In the genomic region with DNA sequence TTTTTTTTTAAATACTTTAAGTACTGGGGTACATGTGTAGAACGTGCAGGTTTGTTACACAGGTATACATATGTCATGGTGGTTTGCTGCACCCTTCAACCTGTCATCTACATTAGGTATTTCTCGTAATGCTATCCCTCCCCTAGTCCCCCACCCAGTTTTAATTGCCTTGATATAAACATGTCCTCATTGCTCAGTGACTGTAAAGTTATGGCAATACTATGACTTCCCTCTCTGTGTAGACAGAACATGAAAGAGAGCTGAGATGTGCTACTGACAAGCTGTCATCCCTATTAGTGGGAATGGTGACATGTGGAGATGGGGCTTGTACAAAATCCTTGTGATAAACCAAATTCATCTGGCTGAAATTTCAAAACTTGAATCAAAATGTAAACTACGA, we compare ENCODE assay signal across 32 cellular contexts.
"Had no signal": no experiment of that assay in that cellular context is flagged by ENCODE, and none has a peak within 500 bp of the region (broad histone marks: within the 10 kb centered on the region; RNA-seq: fewer than 3 reads in every experiment).

No MANE protein-coding gene starts in this region.

- H3K36me3 ChIP-seq: adrenal gland, cardiac muscle cell had no signal

- H3K27me3 ChIP-seq: adrenal gland, cardiac muscle cell had no signal

- H3K4me3 ChIP-seq: adrenal gland, cardiac muscle cell had no signal

- ATAC-seq: activated CD8-positive, alpha-beta T cell treated with anti-CD3 and anti-CD28 coated beads for 36 hours; activated naive CD4-positive, alpha-beta T cell treated with anti-CD3 and anti-CD28 coated beads, Interleukin-2, amount 50 U/mL, for 72 hours; activated T-cell treated with anti-CD3 and anti-CD28 coated beads, Interleukin-2, amount 50 U/mL, for 4 hours; activated T-cell treated with anti-CD3 and anti-CD28 coated beads, Interleukin-2, amount 50 U/mL, for 72 hours; activated T-helper 17 cell treated with anti-CD3 and anti-CD28 coated beads, Interleukin-2, amount 50 U/mL, for 72 hours; T-helper 17 cell had no signal

- DNase-seq: activated B cell treated with CpG ODN at 0.5 μM for 24 hours; activated CD4-positive, alpha-beta memory T cell treated with anti-CD3 and anti-CD28 coated beads for 36 hours; activated CD4-positive, alpha-beta T cell treated with anti-CD3 and anti-CD28 coated beads for 4 hours; activated CD4-positive, alpha-beta T cell treated with anti-CD3 and anti-CD28 coated beads, Interleukin-2, amount 10 ng/mL, durations not matched to agents 24 days and 14 days; activated CD4-positive, alpha-beta T cell treated with anti-CD3 and anti-CD28 coated beads, Interleukin-2, amount 50 U/mL, for 1 hour; activated CD4-positive, alpha-beta T cell treated with anti-CD3 and anti-CD28 coated beads, Interleukin-2, amount 50 U/mL, for 4 hours; activated CD4-positive, CD25-positive, alpha-beta regulatory T cell treated with anti-CD3 and anti-CD28 coated beads, Interleukin-2, amount 50 U/mL, for 72 hours; activated CD8-positive, alpha-beta memory T cell treated with anti-CD3 and anti-CD28 coated beads, Interleukin-2, amount 50 U/mL, for 4 hours; activated CD8-positive, alpha-beta T cell treated with anti-CD3 and anti-CD28 coated beads for 36 hours; activated effector memory CD4-positive, alpha-beta T cell treated with anti-CD3 and anti-CD28 coated beads, Interleukin-2, amount 50 U/mL, for 16 hours; activated gamma-delta T cell treated with Interleukin-2 at 50 U/mL for 16 hours; activated naive CD4-positive, alpha-beta T cell; activated naive CD4-positive, alpha-beta T cell treated with anti-CD3 and anti-CD28 coated beads for 36 hours; activated naive CD4-positive, alpha-beta T cell treated with anti-CD3 and anti-CD28 coated beads, Interleukin-2, amount 50 U/mL, for 16 hours; activated naive CD8-positive, alpha-beta T cell treated with anti-CD3 and anti-CD28 coated beads for 36 hours; activated T-cell treated with anti-CD3 and anti-CD28 coated beads for 4 hours; activated T-cell treated with anti-CD3 and anti-CD28 coated beads, Interleukin-2, amount 50 U/mL, for 1 hour; activated T-cell treated with anti-CD3 and anti-CD28 coated beads, Interleukin-2, amount 50 U/mL, for 4 hours; activated T-cell treated with anti-CD3 and anti-CD28 coated beads, Interleukin-2, amount 50 U/mL, for 72 hours; adrenal gland; amniotic stem cell; aorta; caudate nucleus; cerebellar nuclear complex; T-helper 17 cell had no signal

- H3K9me3 ChIP-seq: adrenal gland had no signal

- H3K27ac ChIP-seq: adrenal gland, cardiac muscle cell, VCaP had no signal

- H3K4me1 ChIP-seq: adrenal gland had no signal

- FAIRE-seq: astrocyte, bronchial epithelial cell, TTC549 had no signal
